Comparison of ENCODE assay signal across 11 cellular contexts in the genomic region with DNA sequence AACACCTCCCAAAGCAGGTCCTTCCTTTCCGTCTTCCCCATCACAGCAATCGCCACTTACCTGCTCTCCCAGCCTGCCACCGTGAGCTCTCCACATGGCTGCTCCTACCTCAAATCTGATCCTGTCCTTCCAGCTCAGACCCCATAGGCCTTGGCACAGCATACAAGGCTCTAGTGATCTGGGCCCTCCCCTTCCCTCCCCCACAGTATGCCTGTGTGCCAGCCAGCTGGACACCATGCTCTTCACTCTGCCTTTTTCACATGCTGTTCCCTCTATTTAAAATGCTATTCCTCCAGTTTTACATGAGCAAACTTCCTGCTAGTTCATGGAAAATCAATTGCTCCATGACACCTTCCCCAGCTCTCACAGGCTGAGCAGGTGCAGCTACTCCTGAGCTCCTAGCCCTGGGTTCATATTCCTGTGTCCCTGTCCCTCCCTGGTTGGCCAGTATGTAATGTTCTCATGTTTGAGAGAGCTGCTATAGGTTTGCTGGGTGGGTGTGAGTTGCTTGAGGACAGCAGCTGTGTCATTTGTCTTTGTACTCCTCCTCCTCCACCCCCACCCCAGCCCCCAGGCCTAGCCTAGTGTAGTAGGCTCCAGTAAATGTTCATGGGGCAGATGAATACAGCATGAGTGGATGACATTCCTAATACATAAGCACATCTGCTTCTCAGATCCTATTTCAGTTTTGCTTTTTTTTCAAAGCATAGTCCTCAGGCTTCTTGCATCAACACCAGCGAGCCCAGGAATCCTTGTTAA. TPM values are rescaled to one million over a fixed set of nuclear protein-coding genes. Genes with fewer than 3 reads are reported as not detected.
DNase-seq lines count a peak whose midpoint lies in the region; ATAC-seq and TF ChIP-seq lines count a peak whose summit lies in the region.
"Had no signal": no experiment of that assay in that cellular context is flagged by ENCODE, and none has a peak within 500 bp of the region (broad histone marks: within the 10 kb centered on the region; RNA-seq: fewer than 3 reads in every experiment).

No MANE protein-coding gene starts in this region.

- no peaks in the 10 kb centered on the region for H3K36me3 Mint-ChIP-seq in CD8-positive, alpha-beta memory T cell
- H3K36me3 Mint-ChIP-seq: IgD-negative memory B cell had no signal

- no peaks in the 10 kb centered on the region for H3K36me3 ChIP-seq in CD8-positive, alpha-beta memory T cell (ENCODE audit: insufficient read depth, low read length)

- no peak for ATAC-seq in HG03432 (IDR thresholded peaks at IDR 0.05; ENCODE audit: unreplicated experiment)
- ATAC-seq in GM21390 (IDR thresholded peaks at IDR 0.05; ENCODE audit: unreplicated experiment): no peak
- ATAC-seq: pancreas had no signal

- H3K27ac Mint-ChIP-seq in CD8-positive, alpha-beta memory T cell: peak overlapping the region in 1 of 8 donors; percentile 55
- H3K27ac Mint-ChIP-seq: IgD-negative memory B cell had no signal

- no peaks in the 10 kb centered on the region for H3K4me1 ChIP-seq in CD8-positive, alpha-beta memory T cell (ENCODE audit: insufficient read depth, low read length)
- H3K4me1 ChIP-seq: pancreas had no signal

- POLR2A ChIA-PET in CD8-positive, alpha-beta memory T cell (lab: Charles Lee): no interaction called here

- no peak for TF ChIP-seq CTCF in WI38 (IDR thresholded peaks at IDR 0.05; ENCODE audit: low read depth, low read length)

- H3K4me1 Mint-ChIP-seq in CD8-positive, alpha-beta memory T cell: no peaks in the 10 kb centered on the region
- H3K4me1 Mint-ChIP-seq: IgD-negative memory B cell had no signal

- peaks cover 19 to 30% of the 10 kb centered on the region in 2 donors for H3K27me3 Mint-ChIP-seq in CD8-positive, alpha-beta memory T cell

- 0 out of 2 replicates have a peak overlapping the region, but pooled peaks have one; percentile 20 for H3K4me3 ChIP-seq in WI38 (ENCODE audit: low read depth, low read length)
- no peak overlapping the region for H3K4me3 ChIP-seq in CD8-positive, alpha-beta memory T cell (ENCODE audit: low read length)
- H3K4me3 ChIP-seq: pancreas had no signal

- CTCF ChIA-PET in CD8-positive, alpha-beta memory T cell (lab: Charles Lee): no interaction called here

- DNase-seq in AG20443 (ENCODE audit: low spot score): peak; percentile 88
- DNase-seq in NCI-H1092 (lab: John Stamatoyannopoulos, UW): peak; percentile 26
- DNase-seq in kidney tubule cell (ENCODE audit: low spot score): peak; percentile 90
- no peak for DNase-seq in dermis blood vessel endothelial cell
- DNase-seq in CD8-positive, alpha-beta memory T cell: no peak
- DNase-seq: activated effector memory CD4-positive, alpha-beta T cell treated with Interleukin-2 at 50 U/mL for 16 hours had no signal

- H3K27me3 ChIP-seq in CD8-positive, alpha-beta memory T cell (ENCODE audit: insufficient read depth, low read length, poor library complexity, severe bottlenecking): peaks cover 6% of the 10 kb centered on the region
- H3K27me3 ChIP-seq: pancreas had no signal

- no peak overlapping the region for H3K27ac ChIP-seq in CD8-positive, alpha-beta memory T cell (ENCODE audit: low read depth, low read length)
- H3K27ac ChIP-seq: pancreas had no signal

- no peak overlapping the region for H3K4me3 Mint-ChIP-seq in CD8-positive, alpha-beta memory T cell
- H3K4me3 Mint-ChIP-seq: IgD-negative memory B cell had no signal

- no peaks in the 10 kb centered on the region for H3K9me3 ChIP-seq in CD8-positive, alpha-beta memory T cell (ENCODE audit: low read length)
- H3K9me3 ChIP-seq: pancreas had no signal

- peaks cover 0 to 2% (median 0%) of the 10 kb centered on the region in 5 donors for H3K9me3 Mint-ChIP-seq in CD8-positive, alpha-beta memory T cell

RNA-seq across cellular contexts. Expression of a gene that starts 6.3 kb away (rescaled TPM):
- not detected in 2 replicates for total RNA-seq in dermis blood vessel endothelial cell
- total RNA-seq in CD8-positive, alpha-beta memory T cell: not detected
- polyA plus RNA-seq in CD8-positive, alpha-beta memory T cell: not detected
- polyA plus RNA-seq: IgD-negative memory B cell had no signal

RNA-seq across cellular contexts. Expression of a gene that starts 15.3 kb away (rescaled TPM):
- 0.09 and 0.68 TPM in 2 replicates for total RNA-seq in dermis blood vessel endothelial cell
- total RNA-seq in CD8-positive, alpha-beta memory T cell: not detected
- polyA plus RNA-seq in CD8-positive, alpha-beta memory T cell: not detected
- polyA plus RNA-seq: IgD-negative memory B cell had no signal

RNA-seq across cellular contexts. Expression of a gene that starts 37.7 kb away (rescaled TPM):
- not detected in 2 replicates for total RNA-seq in dermis blood vessel endothelial cell
- total RNA-seq in CD8-positive, alpha-beta memory T cell: not detected
- polyA plus RNA-seq in CD8-positive, alpha-beta memory T cell: not detected
- total RNA-seq: pancreas had no signal
- polyA plus RNA-seq: IgD-negative memory B cell had no signal

Comparison
In these comparisons a context has a peak if more than half of its experiments do, and no peak if none do; other contexts are left out.
1. DNase-seq: peak in AG20443 (single experiment), NCI-H1092 (single experiment) and kidney tubule cell (single experiment); none in dermis blood vessel endothelial cell (single experiment) and CD8-positive, alpha-beta memory T cell (0 of 5).